ENCODE assay signal across 1 cellular context in the genomic region with DNA sequence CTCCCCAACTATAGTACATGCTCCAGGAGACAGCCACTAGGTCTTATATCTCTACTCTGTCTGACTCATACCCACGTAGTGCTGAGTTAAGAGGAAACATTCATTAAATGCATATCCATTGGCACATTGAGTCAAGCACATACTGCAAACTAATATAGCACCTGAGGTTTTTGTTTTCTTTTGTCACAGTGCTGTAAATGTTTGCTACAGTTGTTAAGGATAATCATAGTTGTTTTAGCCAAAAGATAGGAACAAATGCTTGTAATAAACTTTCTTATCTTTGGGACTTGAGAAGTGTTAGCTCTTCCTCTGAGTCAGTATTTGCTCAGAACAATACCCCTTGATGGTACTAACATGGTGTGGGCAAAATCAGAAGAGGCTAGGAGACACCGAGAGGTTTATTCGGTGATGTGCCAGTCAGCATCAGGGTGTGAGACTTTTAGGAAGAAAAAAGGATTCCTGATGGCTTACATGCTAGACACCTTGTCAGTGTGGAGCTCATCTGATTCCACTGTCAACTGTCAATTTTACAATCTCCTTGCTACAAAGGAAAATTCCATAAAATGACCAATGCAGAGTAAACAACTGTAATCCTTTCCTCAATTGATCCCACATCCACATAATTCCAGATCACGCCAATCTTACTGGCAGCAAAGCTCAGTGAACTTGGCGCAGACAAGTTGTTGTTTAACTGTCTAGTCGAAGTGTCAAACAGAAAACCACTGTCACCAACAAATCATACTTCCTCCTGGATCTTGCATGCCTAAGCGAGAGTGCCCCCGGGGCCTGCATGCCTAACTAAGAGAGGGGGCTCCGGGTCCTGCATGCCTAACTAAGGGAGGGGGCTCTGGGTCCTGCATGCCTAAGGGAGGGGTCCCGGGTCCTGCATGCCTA.
TF ChIP-seq lines count a peak whose summit lies in the region.

No MANE protein-coding gene starts in this region.

TF ChIP-seq in HepG2, 621 proteins besides CTCF, POLR2A, EP300 and RAD21 (continued from another document and continues in another):
- TF ChIP-seq, protein P1, sequence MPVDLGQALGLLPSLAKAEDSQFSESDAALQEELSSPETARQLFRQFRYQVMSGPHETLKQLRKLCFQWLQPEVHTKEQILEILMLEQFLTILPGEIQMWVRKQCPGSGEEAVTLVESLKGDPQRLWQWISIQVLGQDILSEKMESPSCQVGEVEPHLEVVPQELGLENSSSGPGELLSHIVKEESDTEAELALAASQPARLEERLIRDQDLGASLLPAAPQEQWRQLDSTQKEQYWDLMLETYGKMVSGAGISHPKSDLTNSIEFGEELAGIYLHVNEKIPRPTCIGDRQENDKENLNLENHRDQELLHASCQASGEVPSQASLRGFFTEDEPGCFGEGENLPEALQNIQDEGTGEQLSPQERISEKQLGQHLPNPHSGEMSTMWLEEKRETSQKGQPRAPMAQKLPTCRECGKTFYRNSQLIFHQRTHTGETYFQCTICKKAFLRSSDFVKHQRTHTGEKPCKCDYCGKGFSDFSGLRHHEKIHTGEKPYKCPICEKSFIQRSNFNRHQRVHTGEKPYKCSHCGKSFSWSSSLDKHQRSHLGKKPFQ (CRISPR knock-in tag; IDR thresholded peaks at IDR 0.05; ENCODE audit: insufficient replicate concordance) = no peak
- no peak for TF ChIP-seq SNRNP70 (IDR thresholded peaks at IDR 0.05; ENCODE audit: low read depth, low read length)
- peak; percentile 45; the same call in 1 of the 2 replicates for TF ChIP-seq ISL2 (CRISPR knock-in tag; IDR thresholded peaks at IDR 0.05)
- TF ChIP-seq JUNB (CRISPR knock-in tag; IDR thresholded peaks at IDR 0.05; ENCODE audit: borderline replicate concordance) = peak; percentile 62; the same call in 1 of the 2 replicates
- TF ChIP-seq ZFP62 (CRISPR knock-in tag; IDR thresholded peaks at IDR 0.05) = no peak
- no peak for TF ChIP-seq ZNF672 (CRISPR knock-in tag; IDR thresholded peaks at IDR 0.05)
- TF ChIP-seq, protein P2, sequence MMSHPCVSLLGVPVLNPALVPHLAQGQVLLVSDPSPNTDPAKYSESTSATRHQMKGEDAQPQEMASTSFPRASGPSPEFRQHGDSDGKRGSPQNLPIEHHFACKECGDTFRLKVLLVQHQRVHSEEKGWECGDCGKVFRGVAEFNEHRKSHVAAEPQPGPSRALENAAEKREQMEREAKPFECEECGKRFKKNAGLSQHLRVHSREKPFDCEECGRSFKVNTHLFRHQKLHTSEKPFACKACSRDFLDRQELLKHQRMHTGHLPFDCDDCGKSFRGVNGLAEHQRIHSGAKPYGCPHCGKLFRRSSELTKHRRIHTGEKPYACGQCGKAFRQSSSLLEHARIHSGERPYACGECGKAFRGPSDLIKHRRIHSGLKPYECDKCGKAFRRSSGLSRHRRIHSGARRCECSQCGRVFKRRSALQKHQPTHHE (CRISPR knock-in tag; IDR thresholded peaks at IDR 0.05; ENCODE audit: borderline replicate concordance) = 0 out of 2 replicates have a peak, but pooled peaks have one; percentile 60
- TF ChIP-seq ZNF564 (CRISPR knock-in tag; IDR thresholded peaks at IDR 0.05) = no peak
- no peak for TF ChIP-seq PCBP1 (IDR thresholded peaks at IDR 0.05; ENCODE audit: borderline replicate concordance, low read depth, low read length)
- TF ChIP-seq, protein P3, sequence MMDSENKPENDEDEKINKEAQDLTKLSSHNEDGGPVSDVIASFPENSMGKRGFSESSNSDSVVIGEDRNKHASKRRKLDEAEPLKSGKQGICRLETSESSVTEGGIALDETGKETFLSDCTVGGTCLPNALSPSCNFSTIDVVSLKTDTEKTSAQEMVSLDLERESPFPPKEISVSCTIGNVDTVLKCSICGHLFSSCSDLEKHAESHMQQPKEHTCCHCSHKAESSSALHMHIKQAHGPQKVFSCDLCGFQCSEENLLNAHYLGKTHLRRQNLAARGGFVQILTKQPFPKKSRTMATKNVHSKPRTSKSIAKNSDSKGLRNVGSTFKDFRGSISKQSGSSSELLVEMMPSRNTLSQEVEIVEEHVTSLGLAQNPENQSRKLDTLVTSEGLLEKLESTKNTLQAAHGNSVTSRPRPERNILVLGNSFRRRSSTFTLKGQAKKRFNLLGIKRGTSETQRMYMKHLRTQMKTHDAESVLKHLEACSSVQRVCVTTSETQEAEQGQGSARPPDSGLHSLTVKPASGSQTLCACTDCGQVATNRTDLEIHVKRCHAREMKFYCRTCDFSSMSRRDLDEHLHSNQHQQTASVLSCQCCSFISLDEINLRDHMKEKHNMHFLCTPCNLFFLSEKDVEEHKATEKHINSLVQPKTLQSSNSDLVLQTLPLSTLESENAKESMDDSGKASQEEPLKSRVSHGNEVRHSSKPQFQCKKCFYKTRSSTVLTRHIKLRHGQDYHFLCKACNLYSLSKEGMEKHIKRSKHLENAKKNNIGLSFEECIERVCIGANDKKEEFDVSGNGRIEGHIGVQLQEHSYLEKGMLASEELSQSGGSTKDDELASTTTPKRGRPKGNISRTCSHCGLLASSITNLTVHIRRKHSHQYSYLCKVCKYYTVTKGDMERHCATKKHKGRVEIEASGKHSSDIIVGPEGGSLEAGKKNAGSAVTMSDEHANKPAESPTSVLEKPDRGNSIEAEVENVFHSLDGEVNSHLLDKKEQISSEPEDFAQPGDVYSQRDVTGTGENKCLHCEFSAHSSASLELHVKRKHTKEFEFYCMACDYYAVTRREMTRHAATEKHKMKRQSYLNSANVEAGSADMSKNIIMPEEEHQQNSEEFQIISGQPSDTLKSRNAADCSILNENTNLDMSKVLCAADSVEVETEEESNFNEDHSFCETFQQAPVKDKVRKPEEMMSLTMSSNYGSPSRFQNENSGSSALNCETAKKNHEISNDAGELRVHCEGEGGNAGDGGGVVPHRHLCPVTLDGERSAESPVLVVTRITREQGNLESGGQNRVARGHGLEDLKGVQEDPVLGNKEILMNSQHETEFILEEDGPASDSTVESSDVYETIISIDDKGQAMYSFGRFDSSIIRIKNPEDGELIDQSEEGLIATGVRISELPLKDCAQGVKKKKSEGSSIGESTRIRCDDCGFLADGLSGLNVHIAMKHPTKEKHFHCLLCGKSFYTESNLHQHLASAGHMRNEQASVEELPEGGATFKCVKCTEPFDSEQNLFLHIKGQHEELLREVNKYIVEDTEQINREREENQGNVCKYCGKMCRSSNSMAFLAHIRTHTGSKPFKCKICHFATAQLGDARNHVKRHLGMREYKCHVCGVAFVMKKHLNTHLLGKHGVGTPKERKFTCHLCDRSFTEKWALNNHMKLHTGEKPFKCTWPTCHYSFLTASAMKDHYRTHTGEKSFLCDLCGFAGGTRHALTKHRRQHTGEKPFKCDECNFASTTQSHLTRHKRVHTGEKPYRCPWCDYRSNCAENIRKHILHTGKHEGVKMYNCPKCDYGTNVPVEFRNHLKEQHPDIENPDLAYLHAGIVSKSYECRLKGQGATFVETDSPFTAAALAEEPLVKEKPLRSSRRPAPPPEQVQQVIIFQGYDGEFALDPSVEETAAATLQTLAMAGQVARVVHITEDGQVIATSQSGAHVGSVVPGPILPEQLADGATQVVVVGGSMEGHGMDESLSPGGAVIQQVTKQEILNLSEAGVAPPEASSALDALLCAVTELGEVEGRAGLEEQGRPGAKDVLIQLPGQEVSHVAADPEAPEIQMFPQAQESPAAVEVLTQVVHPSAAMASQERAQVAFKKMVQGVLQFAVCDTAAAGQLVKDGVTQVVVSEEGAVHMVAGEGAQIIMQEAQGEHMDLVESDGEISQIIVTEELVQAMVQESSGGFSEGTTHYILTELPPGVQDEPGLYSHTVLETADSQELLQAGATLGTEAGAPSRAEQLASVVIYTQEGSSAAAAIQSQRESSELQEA (CRISPR knock-in tag; IDR thresholded peaks at IDR 0.05; ENCODE audit: not compliant biosample characterization) = peak; percentile 46
- TF ChIP-seq, protein P4, sequence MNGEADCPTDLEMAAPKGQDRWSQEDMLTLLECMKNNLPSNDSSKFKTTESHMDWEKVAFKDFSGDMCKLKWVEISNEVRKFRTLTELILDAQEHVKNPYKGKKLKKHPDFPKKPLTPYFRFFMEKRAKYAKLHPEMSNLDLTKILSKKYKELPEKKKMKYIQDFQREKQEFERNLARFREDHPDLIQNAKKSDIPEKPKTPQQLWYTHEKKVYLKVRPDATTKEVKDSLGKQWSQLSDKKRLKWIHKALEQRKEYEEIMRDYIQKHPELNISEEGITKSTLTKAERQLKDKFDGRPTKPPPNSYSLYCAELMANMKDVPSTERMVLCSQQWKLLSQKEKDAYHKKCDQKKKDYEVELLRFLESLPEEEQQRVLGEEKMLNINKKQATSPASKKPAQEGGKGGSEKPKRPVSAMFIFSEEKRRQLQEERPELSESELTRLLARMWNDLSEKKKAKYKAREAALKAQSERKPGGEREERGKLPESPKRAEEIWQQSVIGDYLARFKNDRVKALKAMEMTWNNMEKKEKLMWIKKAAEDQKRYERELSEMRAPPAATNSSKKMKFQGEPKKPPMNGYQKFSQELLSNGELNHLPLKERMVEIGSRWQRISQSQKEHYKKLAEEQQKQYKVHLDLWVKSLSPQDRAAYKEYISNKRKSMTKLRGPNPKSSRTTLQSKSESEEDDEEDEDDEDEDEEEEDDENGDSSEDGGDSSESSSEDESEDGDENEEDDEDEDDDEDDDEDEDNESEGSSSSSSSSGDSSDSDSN (CRISPR knock-in tag; IDR thresholded peaks at IDR 0.05) = 0 out of 2 replicates have a peak, but pooled peaks have one; percentile 14
- TF ChIP-seq GLI4 (CRISPR knock-in tag; IDR thresholded peaks at IDR 0.05; ENCODE audit: borderline replicate concordance) = 0 out of 2 replicates have a peak, but pooled peaks have one; percentile 45
- peak; percentile 65; the same call in 1 of the 2 replicates for TF ChIP-seq ZNF652 (CRISPR knock-in tag; IDR thresholded peaks at IDR 0.05; ENCODE audit: borderline replicate concordance, low read depth)
- TF ChIP-seq MED13 (CRISPR knock-in tag; IDR thresholded peaks at IDR 0.05) = no peak
- TF ChIP-seq, protein P5, sequence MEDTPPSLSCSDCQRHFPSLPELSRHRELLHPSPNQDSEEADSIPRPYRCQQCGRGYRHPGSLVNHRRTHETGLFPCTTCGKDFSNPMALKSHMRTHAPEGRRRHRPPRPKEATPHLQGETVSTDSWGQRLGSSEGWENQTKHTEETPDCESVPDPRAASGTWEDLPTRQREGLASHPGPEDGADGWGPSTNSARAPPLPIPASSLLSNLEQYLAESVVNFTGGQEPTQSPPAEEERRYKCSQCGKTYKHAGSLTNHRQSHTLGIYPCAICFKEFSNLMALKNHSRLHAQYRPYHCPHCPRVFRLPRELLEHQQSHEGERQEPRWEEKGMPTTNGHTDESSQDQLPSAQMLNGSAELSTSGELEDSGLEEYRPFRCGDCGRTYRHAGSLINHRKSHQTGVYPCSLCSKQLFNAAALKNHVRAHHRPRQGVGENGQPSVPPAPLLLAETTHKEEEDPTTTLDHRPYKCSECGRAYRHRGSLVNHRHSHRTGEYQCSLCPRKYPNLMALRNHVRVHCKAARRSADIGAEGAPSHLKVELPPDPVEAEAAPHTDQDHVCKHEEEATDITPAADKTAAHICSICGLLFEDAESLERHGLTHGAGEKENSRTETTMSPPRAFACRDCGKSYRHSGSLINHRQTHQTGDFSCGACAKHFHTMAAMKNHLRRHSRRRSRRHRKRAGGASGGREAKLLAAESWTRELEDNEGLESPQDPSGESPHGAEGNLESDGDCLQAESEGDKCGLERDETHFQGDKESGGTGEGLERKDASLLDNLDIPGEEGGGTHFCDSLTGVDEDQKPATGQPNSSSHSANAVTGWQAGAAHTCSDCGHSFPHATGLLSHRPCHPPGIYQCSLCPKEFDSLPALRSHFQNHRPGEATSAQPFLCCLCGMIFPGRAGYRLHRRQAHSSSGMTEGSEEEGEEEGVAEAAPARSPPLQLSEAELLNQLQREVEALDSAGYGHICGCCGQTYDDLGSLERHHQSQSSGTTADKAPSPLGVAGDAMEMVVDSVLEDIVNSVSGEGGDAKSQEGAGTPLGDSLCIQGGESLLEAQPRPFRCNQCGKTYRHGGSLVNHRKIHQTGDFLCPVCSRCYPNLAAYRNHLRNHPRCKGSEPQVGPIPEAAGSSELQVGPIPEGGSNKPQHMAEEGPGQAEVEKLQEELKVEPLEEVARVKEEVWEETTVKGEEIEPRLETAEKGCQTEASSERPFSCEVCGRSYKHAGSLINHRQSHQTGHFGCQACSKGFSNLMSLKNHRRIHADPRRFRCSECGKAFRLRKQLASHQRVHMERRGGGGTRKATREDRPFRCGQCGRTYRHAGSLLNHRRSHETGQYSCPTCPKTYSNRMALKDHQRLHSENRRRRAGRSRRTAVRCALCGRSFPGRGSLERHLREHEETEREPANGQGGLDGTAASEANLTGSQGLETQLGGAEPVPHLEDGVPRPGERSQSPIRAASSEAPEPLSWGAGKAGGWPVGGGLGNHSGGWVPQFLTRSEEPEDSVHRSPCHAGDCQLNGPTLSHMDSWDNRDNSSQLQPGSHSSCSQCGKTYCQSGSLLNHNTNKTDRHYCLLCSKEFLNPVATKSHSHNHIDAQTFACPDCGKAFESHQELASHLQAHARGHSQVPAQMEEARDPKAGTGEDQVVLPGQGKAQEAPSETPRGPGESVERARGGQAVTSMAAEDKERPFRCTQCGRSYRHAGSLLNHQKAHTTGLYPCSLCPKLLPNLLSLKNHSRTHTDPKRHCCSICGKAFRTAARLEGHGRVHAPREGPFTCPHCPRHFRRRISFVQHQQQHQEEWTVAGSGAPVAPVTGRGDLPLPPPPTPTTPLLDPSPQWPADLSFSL (CRISPR knock-in tag; IDR thresholded peaks at IDR 0.05) = peak; percentile 41; the same call in 1 of the 2 replicates
- TF ChIP-seq, protein P6, sequence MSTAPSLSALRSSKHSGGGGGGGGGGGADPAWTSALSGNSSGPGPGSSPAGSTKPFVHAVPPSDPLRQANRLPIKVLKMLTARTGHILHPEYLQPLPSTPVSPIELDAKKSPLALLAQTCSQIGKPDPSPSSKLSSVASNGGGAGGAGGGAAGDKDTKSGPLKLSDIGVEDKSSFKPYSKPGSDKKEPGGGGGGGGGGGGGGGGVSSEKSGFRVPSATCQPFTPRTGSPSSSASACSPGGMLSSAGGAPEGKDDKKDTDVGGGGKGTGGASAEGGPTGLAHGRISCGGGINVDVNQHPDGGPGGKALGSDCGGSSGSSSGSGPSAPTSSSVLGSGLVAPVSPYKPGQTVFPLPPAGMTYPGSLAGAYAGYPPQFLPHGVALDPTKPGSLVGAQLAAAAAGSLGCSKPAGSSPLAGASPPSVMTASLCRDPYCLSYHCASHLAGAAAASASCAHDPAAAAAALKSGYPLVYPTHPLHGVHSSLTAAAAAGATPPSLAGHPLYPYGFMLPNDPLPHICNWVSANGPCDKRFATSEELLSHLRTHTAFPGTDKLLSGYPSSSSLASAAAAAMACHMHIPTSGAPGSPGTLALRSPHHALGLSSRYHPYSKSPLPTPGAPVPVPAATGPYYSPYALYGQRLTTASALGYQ (CRISPR knock-in tag; IDR thresholded peaks at IDR 0.05) = peak; percentile 57; the same call in 1 of the 2 replicates
- TF ChIP-seq, protein P7, sequence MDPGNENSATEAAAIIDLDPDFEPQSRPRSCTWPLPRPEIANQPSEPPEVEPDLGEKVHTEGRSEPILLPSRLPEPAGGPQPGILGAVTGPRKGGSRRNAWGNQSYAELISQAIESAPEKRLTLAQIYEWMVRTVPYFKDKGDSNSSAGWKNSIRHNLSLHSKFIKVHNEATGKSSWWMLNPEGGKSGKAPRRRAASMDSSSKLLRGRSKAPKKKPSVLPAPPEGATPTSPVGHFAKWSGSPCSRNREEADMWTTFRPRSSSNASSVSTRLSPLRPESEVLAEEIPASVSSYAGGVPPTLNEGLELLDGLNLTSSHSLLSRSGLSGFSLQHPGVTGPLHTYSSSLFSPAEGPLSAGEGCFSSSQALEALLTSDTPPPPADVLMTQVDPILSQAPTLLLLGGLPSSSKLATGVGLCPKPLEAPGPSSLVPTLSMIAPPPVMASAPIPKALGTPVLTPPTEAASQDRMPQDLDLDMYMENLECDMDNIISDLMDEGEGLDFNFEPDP (CRISPR knock-in tag; conservative IDR thresholded peaks at IDR 0.05) = 0 out of 2 replicates have a peak, but pooled peaks have one; percentile 31
- no peak; the same call in 1 of the 2 replicates for TF ChIP-seq GATAD1 (CRISPR knock-in tag; IDR thresholded peaks at IDR 0.05)
- TF ChIP-seq HDAC1 (CRISPR knock-in tag; IDR thresholded peaks at IDR 0.05) = peak; percentile 62
- TF ChIP-seq DMAP1 (CRISPR knock-in tag; IDR thresholded peaks at IDR 0.05) = peak; percentile 42; the same call in 1 of the 2 replicates
- peak; percentile 74; the same call in 1 of the 2 replicates for TF ChIP-seq ZNF274 (CRISPR knock-in tag; IDR thresholded peaks at IDR 0.05)
